In the genomic region with DNA sequence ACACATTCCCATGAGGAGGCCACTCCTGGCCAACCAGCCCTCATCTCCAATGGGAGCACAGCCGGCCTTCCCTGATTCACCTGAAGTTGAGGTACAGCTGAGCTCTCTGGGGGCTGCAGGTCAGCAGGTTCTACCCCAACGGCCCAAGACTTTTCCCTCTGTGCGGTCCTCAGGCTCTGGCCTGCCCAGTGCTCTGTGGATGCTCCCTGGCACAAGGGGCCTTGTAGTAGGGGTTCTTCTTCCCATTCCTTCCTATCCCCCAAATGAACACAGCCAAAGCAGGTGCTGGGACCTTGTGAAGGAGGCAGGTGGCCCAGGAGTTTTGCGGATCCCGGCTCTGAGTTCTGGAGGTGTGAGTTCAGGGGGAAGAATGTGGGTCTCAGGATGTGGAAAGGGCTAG, we compare ENCODE assay signal across 6 cellular contexts.
"Had no signal": no experiment of that assay in that cellular context is flagged by ENCODE, and none has a peak within 500 bp of the region (broad histone marks: within the 10 kb centered on the region; RNA-seq: fewer than 3 reads in every experiment).

No MANE protein-coding gene starts in this region.

- H3K27ac ChIP-seq: GM23248 had no signal

- DNase-seq: GM23248, GOT3, HCEC 1CT, HFFc6 had no signal

- H3K9me3 ChIP-seq: HAP-1 had no signal

- H3K9ac ChIP-seq: GM23248 had no signal

- H3K36me3 ChIP-seq: HAP-1 had no signal

- H3K4me2 ChIP-seq: GM23338 had no signal

- H3K4me1 ChIP-seq: HAP-1 had no signal

- H3K4me3 ChIP-seq: GM23248, GM23338, HAP-1 had no signal
